ENCODE assay signal across 15 cellular contexts in genomic region chr18:62328775-62329525, GRCh38. TPM values are rescaled to one million over a fixed set of nuclear protein-coding genes. Genes with fewer than 3 reads are reported as not detected.
DNase-seq lines count a peak whose midpoint lies in the region; ATAC-seq lines count a peak whose summit lies in the region.
"Had no signal": no experiment of that assay in that cellular context is flagged by ENCODE, and none has a peak within 500 bp of the region (broad histone marks: within the 10 kb centered on the region; RNA-seq: fewer than 3 reads in every experiment).

No MANE protein-coding gene starts in this region.

- H3K27me3 Mint-ChIP-seq in activated T-helper 17 cell treated with anti-CD3 and anti-CD28 coated beads, Interleukin-2, amount 50 U/mL, for 72 hours = peaks cover 56% of the 10 kb centered on the region

- H3K36me3 Mint-ChIP-seq in activated T-helper 17 cell treated with anti-CD3 and anti-CD28 coated beads, Interleukin-2, amount 50 U/mL, for 72 hours (ENCODE audit: low read depth) = peaks cover 20% of the 10 kb centered on the region

- H3K4me3 Mint-ChIP-seq in activated T-helper 17 cell treated with anti-CD3 and anti-CD28 coated beads, Interleukin-2, amount 50 U/mL, for 72 hours = peak overlapping the region; percentile 49

- H3K9ac ChIP-seq in mucosa of stomach (ENCODE audit: low read length) = peak overlapping the region; percentile 12

- DNase-seq in NCI-H510A (lab: John Stamatoyannopoulos, UW) = peak; percentile 12
- DNase-seq in NCI-H510A treated with DMSO at 0.1 percent for 48 hours (lab: John Stamatoyannopoulos, UW) = no peak
- DNase-seq in H4 (ENCODE audit: low spot score) = peak; percentile 3
- DNase-seq in mesenteric fat pad (ENCODE audit: low spot score) = no peak
- no peak for DNase-seq in superior temporal gyrus (ENCODE audit: extremely low spot score)
- DNase-seq: ACHN, DMS79, NCI-H1436, NCI-H524, testis had no signal

- peak overlapping the region; percentile 61 for H3K27ac Mint-ChIP-seq in activated T-helper 17 cell treated with anti-CD3 and anti-CD28 coated beads, Interleukin-2, amount 50 U/mL, for 72 hours

- H3K36me3 ChIP-seq in mucosa of stomach (ENCODE audit: control insufficient read depth, insufficient read depth, low read length) = no peaks in the 10 kb centered on the region
- H3K36me3 ChIP-seq: gastroesophageal sphincter, prostate gland had no signal

- H3K4me3 ChIP-seq in mucosa of stomach (ENCODE audit: low read length) = no peak overlapping the region
- H3K4me3 ChIP-seq: gastroesophageal sphincter, prostate gland, testis had no signal

- peaks cover 71% of the 10 kb centered on the region for H3K4me1 ChIP-seq in mucosa of stomach (ENCODE audit: control insufficient read depth, insufficient read depth, low read length)
- H3K4me1 ChIP-seq: prostate gland, testis had no signal

- peaks cover 37% of the 10 kb centered on the region for H3K4me1 Mint-ChIP-seq in activated T-helper 17 cell treated with anti-CD3 and anti-CD28 coated beads, Interleukin-2, amount 50 U/mL, for 72 hours

- H3K9me3 Mint-ChIP-seq in activated T-helper 17 cell treated with anti-CD3 and anti-CD28 coated beads, Interleukin-2, amount 50 U/mL, for 72 hours = no peaks in the 10 kb centered on the region

- H3K9me3 ChIP-seq in mucosa of stomach (ENCODE audit: control insufficient read depth, low read length) = no peaks in the 10 kb centered on the region
- H3K9me3 ChIP-seq: gastroesophageal sphincter, prostate gland, testis had no signal

- H3K27me3 ChIP-seq in mucosa of stomach (ENCODE audit: control insufficient read depth, insufficient read depth, low read length) = peaks cover 24% of the 10 kb centered on the region
- H3K27me3 ChIP-seq: testis had no signal

- ATAC-seq in activated T-helper 17 cell treated with anti-CD3 and anti-CD28 coated beads, Interleukin-2, amount 50 U/mL, for 72 hours (replicated peaks) = no peak
- no peak for ATAC-seq in HG03378 (IDR thresholded peaks at IDR 0.05; ENCODE audit: unreplicated experiment)
- ATAC-seq: gastroesophageal sphincter had no signal

RNA-seq across cellular contexts. Expression of gene TNFRSF11A, which starts 3.8 kb away (rescaled TPM):
- total RNA-seq in H4 (2014; rRNA removed; shearing (Covaris generic)) = 0.17 and 0.39 TPM in 2 replicates
- 10 to 100 TPM; 26.8 to 41.9 TPM for total RNA-seq in activated T-helper 17 cell treated with anti-CD3 and anti-CD28 coated beads, Interleukin-2, amount 50 U/mL, for 72 hours
- total RNA-seq in mesenteric fat pad = 17.1 TPM

Comparison
In these comparisons a context has a peak if more than half of its experiments do, and no peak if none do; other contexts are left out.
1. DNase-seq: peak in NCI-H510A (single experiment) and H4 (single experiment); none in NCI-H510A treated with DMSO at 0.1 percent for 48 hours (single experiment), mesenteric fat pad (single experiment) and superior temporal gyrus (single experiment).
2. RNA of gene TNFRSF11A, which starts 3.8 kb away (total RNA-seq): 26.8 to 41.9 TPM in activated T-helper 17 cell treated with anti-CD3 and anti-CD28 coated beads, Interleukin-2, amount 50 U/mL, for 72 hours and 17.1 TPM in mesenteric fat pad (single experiment); 0.17 to 0.39 TPM in H4; every median in the first group is over 10 times any median in the second.